ENCODE assay signal across 17 cellular contexts in the genomic region with DNA sequence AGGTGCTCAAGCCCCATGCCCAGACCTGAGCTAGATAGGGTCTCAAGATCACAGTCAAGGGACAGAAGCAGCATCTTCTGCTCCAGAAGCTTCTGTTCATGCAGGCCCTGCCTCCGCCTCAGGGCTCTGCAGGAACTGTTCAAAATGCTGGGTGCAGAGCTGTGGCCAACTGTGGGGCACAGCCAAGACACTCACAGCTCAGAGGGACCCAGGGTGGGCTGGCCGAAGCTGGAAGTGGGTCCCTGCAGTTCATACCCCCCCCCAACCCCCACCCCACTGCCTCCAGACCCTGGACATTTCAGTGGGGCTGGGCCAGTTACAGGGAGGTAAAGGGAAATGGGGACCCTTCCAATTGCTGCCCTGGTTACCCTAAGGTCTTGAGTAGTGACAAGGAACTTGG.
DNase-seq lines count a peak whose midpoint lies in the region; ATAC-seq, FAIRE-seq and TF ChIP-seq lines count a peak whose summit lies in the region.
"Had no signal": no experiment of that assay in that cellular context is flagged by ENCODE, and none has a peak within 500 bp of the region (broad histone marks: within the 10 kb centered on the region; RNA-seq: fewer than 3 reads in every experiment).

No MANE protein-coding gene starts in this region.

- TF ChIP-seq POLR2A in HepG2 (IDR thresholded peaks at IDR 0.05; ENCODE audit: insufficient read depth in 1 of 2, low read depth in 2 of 2, low read length in 2 of 2) (no peak), sigmoid colon (IDR thresholded peaks at IDR 0.05) (no peak)

- 91 to 97% methylated on average over 2 of the region's 2 CpGs for WGBS in heart right ventricle, 2 donors
- WGBS in HepG2 (ENCODE audit: low lambda C conversion rate): no CpG with 5 or more reads among the region's 2 CpGs
- 75 to 99% methylated on average over 2 of the region's 2 CpGs for WGBS in sigmoid colon, 2 donors

- no peak for FAIRE-seq in HepG2 (lab: Jason Lieb, UNC)
- FAIRE-seq: GM12878, H54 had no signal

- TF ChIP-seq CTCF in heart right ventricle (IDR thresholded peaks at IDR 0.05) (no peak), HepG2 (CRISPR knock-in tag; IDR thresholded peaks at IDR 0.05) (no peak), sigmoid colon (IDR thresholded peaks at IDR 0.05) (no peak)

- ATAC-seq in heart right ventricle (no peak), HepG2 (peak; percentile 18; the same call in 1 of the 3 replicates)
- ATAC-seq: GM12878, HCT116 had no signal

- intact Hi-C loops in cardiac septum (cut with DNase I) (no loop called here), heart right ventricle (cut with DNase I) (no loop called here), HepG2 (cut with micrococcal nuclease; ENCODE audit: unreplicated experiment) (no loop called here), sigmoid colon (cut with DNase I) (no loop called here)

- no peaks in the 10 kb centered on the region for H3K79me2 ChIP-seq in HepG2 (ENCODE audit: insufficient read depth, low read length)

- peaks cover 0 to 77% (median 24%) of the 10 kb centered on the region in 9 donors for H3K36me3 ChIP-seq in heart right ventricle
- H3K36me3 ChIP-seq in HepG2 (replicated peaks in 1 of 2; ENCODE audit: control insufficient read depth in 1 of 2, insufficient read depth in 2 of 2, low read length in 2 of 2): peaks cover 13 to 36% of the 10 kb centered on the region in 2 experiments; a peak in 4 of 5 replicates
- H3K36me3 ChIP-seq in sigmoid colon: peaks cover 6 to 52% (median 20%) of the 10 kb centered on the region in 4 donors

- H3K4me3 ChIP-seq in heart right ventricle (no peak overlapping the region), HepG2 (replicated peaks in 1 of 3; ENCODE audit: insufficient read depth in 1 of 3, low read depth in 2 of 3, low read length in 3 of 3) (no peak overlapping the region), sigmoid colon (no peak overlapping the region)
- H3K4me3 ChIP-seq: BLaER1, GM12878, GM23248 had no signal

- CTCF ChIA-PET in HepG2 (lab: Yijun Ruan, JAX; ENCODE audit: low intra/inter-chr PET ratio, low total read pairs): no interaction called here

- no peaks in the 10 kb centered on the region for H4K20me1 ChIP-seq in HepG2 (ENCODE audit: insufficient read depth, low read length)

- no peak overlapping the region for H2AFZ ChIP-seq in HepG2 (ENCODE audit: low read length)
- H2AFZ ChIP-seq: GM23248 had no signal

- TF ChIP-seq EP300 in HepG2 (IDR thresholded peaks at IDR 0.05; ENCODE audit: low read depth in 2 of 2, low read length in 2 of 2) (no peak), HepG2 (CRISPR knock-in tag; IDR thresholded peaks at IDR 0.05; ENCODE audit: borderline replicate concordance) (no peak), sigmoid colon (IDR thresholded peaks at IDR 0.05) (no peak)

- no peak overlapping the region for H3K9ac ChIP-seq in HepG2 (ENCODE audit: insufficient read depth, low read depth, low read length)
- H3K9ac ChIP-seq: BLaER1, GM23248 had no signal

- H3K4me1 ChIP-seq in heart right ventricle: no peaks in the 10 kb centered on the region
- H3K4me1 ChIP-seq in HepG2 (ENCODE audit: insufficient read depth, low read length): no peaks in the 10 kb centered on the region
- no peaks in the 10 kb centered on the region for H3K4me1 ChIP-seq in sigmoid colon
- H3K4me1 ChIP-seq: Caco-2 had no signal

- peaks cover 0 to 2% (median 0%) of the 10 kb centered on the region in 11 donors for H3K9me3 ChIP-seq in heart right ventricle
- H3K9me3 ChIP-seq in HepG2 (ENCODE audit: low read length): no peaks in the 10 kb centered on the region
- H3K9me3 ChIP-seq in sigmoid colon: no peaks in the 10 kb centered on the region
- H3K9me3 ChIP-seq: Caco-2 had no signal

- no peak overlapping the region for H3K4me2 ChIP-seq in HepG2 (ENCODE audit: low read depth, low read length)
- H3K4me2 ChIP-seq: BLaER1 had no signal

- H3K27ac ChIP-seq in heart right ventricle (no peak overlapping the region), HepG2 (ENCODE audit: extremely low read length, insufficient read depth, low read length) (no peak overlapping the region), sigmoid colon (no peak overlapping the region)
- H3K27ac ChIP-seq: BLaER1, GM23248 had no signal

- no peak for TF ChIP-seq RAD21 in HepG2 (CRISPR knock-in tag; IDR thresholded peaks at IDR 0.05)

- DNase-seq in cardiac septum (ENCODE audit: low spot score) (peak; percentile 63), heart right ventricle (no peak), HepG2 (ENCODE audit: low spot score) (no peak), sigmoid colon (peak; percentile 40), NCI-H524 treated with DMSO at 0.1 percent for 48 hours (lab: John Stamatoyannopoulos, UW) (no peak), NCI-H2171 treated with DMSO at 0.1 percent for 48 hours (lab: John Stamatoyannopoulos, UW) (no peak), SW 1271 (lab: John Stamatoyannopoulos, UW) (no peak)
- DNase-seq: 8988T; AML-193; Caco-2; CD8-positive, alpha-beta memory T cell; DMS53 had no signal

- H3K27me3 ChIP-seq in heart right ventricle (no peaks in the 10 kb centered on the region), HepG2 (ENCODE audit: control insufficient read depth in 1 of 2, insufficient read depth in 2 of 2, low read length in 2 of 2) (no peaks in the 10 kb centered on the region), sigmoid colon (no peaks in the 10 kb centered on the region)
- H3K27me3 ChIP-seq: BLaER1 had no signal

- no TSS peak for BruUV-seq in HepG2 (replicated peaks; lab: Mats Ljungman, UMichigan)

- in situ Hi-C loops in HepG2 (cut with HindIII; ENCODE audit: extremely low pct_ligation_motif_present, low pct_unique_long_range_greater_than_20kb): no loop called here

- POLR2A ChIA-PET in HepG2 (lab: Yijun Ruan, JAX): no interaction called here

TF ChIP-seq in HepG2, 621 proteins besides CTCF, POLR2A, EP300 and RAD21:
- TF ChIP-seq MYC (CRISPR knock-in tag; IDR thresholded peaks at IDR 0.05; ENCODE audit: borderline replicate concordance): no peak
TF ChIP-seq in HepG2: peak in this region for 0.

Comparison
In these comparisons a context has a peak if more than half of its experiments do, and no peak if none do; other contexts are left out.
1. DNase-seq: peak in cardiac septum (single experiment) and sigmoid colon (single experiment); none in heart right ventricle (0 of 2), HepG2 (single experiment), NCI-H524 treated with DMSO at 0.1 percent for 48 hours (single experiment), NCI-H2171 treated with DMSO at 0.1 percent for 48 hours (single experiment) and SW 1271 (0 of 2).